Comparison of ENCODE assay signal across 13 cellular contexts in the genomic region with DNA sequence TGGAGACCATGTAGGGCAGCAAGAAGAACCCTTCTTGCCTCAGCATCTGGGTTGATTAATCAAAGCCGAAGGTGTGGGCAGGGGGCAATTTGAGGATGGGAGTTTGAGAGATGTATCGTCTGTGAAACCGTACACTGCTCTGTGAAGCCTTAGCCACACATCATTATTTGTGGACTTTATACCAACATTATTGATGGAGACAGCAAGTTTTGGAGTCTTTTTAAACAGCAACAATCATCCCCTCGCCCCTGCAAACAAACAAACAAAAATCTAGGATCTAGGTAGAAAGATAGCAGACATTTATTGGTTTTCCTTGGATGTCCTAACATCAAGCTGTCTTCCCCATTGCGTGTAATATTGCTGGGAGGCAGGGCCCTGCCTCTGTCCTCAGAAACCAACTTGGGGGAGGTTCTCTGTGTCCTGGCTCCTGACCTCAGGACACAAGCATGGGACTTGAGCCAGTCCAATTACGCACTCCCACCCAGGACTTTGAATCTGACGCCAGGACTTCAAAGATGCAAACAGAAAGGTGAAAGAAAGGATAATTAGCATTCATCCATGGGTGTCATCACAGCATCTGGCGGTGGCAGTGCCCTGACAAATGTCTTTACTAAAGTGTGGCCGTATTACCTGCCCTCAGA.
A peak's percentile ranks its signal among the peaks of the same experiment; 100 is the strongest.
DNase-seq lines count a peak whose midpoint lies in the region; ATAC-seq and TF ChIP-seq lines count a peak whose summit lies in the region.
"Had no signal": no experiment of that assay in that cellular context is flagged by ENCODE, and none has a peak within 500 bp of the region (broad histone marks: within the 10 kb centered on the region; RNA-seq: fewer than 3 reads in every experiment).

No MANE protein-coding gene starts in this region.

- H3K79me2 ChIP-seq in ACC112 (ENCODE audit: control insufficient read depth, insufficient read depth, low read length, unreplicated experiment): no peaks in the 10 kb centered on the region
- H3K79me2 ChIP-seq in KMS-11 (ENCODE audit: insufficient read depth, low read depth): no peaks in the 10 kb centered on the region

- H3K36me3 ChIP-seq in ACC112 (ENCODE audit: insufficient read depth, low read length): no peaks in the 10 kb centered on the region
- H3K36me3 ChIP-seq in KMS-11 (ENCODE audit: insufficient read depth): no peaks in the 10 kb centered on the region
- no peaks in the 10 kb centered on the region for H3K36me3 ChIP-seq in mucosa of descending colon (ENCODE audit: low read depth)
- H3K36me3 ChIP-seq: heart right ventricle had no signal

- intact Hi-C loops in mucosa of descending colon (cut with DNase I, micrococcal nuclease): no loop called here
- intact Hi-C loops in right cardiac atrium (cut with DNase I): no loop called here

- no peak overlapping the region for H3K4me3 ChIP-seq in ACC112 (ENCODE audit: low read depth, low read length)
- no peak overlapping the region for H3K4me3 ChIP-seq in KMS-11 (IDR thresholded peaks at IDR 0.05; ENCODE audit: insufficient read depth, low read depth, low read length)
- no peak overlapping the region for H3K4me3 ChIP-seq in mucosa of descending colon
- no peak overlapping the region for H3K4me3 ChIP-seq in right cardiac atrium (ENCODE audit: low read length)
- H3K4me3 ChIP-seq: heart right ventricle had no signal

- ATAC-seq in mucosa of descending colon (peak; percentile 12), HG03457 (IDR thresholded peaks at IDR 0.05; ENCODE audit: unreplicated experiment) (no peak), right cardiac atrium (no peak)

- no peaks in the 10 kb centered on the region for H4K20me1 ChIP-seq in KMS-11 (ENCODE audit: insufficient read depth)

- H3K9me3 ChIP-seq in mucosa of descending colon (no peaks in the 10 kb centered on the region), right cardiac atrium (ENCODE audit: control insufficient read depth, low read length) (no peaks in the 10 kb centered on the region)

- H3K9me3 Mint-ChIP-seq in brain: peaks cover 7 to 24% (median 18%) of the 10 kb centered on the region in 5 experiments
- H3K9me3 Mint-ChIP-seq: stimulated activated naive CD8-positive, alpha-beta T cell treated with anti-CD3 and anti-CD28 coated beads, Interleukin-15, Interleukin-2, amounts not matched to agents 100 ng/mL and 50 ng/mL, for 24 hours had no signal

- H3K4me3 Mint-ChIP-seq in brain: no peak overlapping the region
- H3K4me3 Mint-ChIP-seq: activated CD4-positive, alpha-beta T cell treated with anti-CD3 and anti-CD28 coated beads, Interleukin-2, amount 10 ng/mL, durations not matched to agents 24 days and 14 days; activated naive CD8-positive, alpha-beta T cell; stimulated activated naive CD8-positive, alpha-beta T cell treated with anti-CD3 and anti-CD28 coated beads, Interleukin-15, Interleukin-2, amounts not matched to agents 100 ng/mL and 50 ng/mL, for 24 hours had no signal

- H3K27me3 ChIP-seq in ACC112 (ENCODE audit: insufficient read depth, low read length): no peaks in the 10 kb centered on the region
- H3K27me3 ChIP-seq in KMS-11 (ENCODE audit: insufficient read depth, low read depth): no peaks in the 10 kb centered on the region
- no peaks in the 10 kb centered on the region for H3K27me3 ChIP-seq in right cardiac atrium (ENCODE audit: control insufficient read depth, insufficient read depth)
- H3K27me3 ChIP-seq: heart right ventricle had no signal

- no peak for DNase-seq in mucosa of descending colon
- DNase-seq in right cardiac atrium: no peak
- no peak for DNase-seq in NCI-H524 (lab: John Stamatoyannopoulos, UW)
- no peak for DNase-seq in DMS79 (lab: John Stamatoyannopoulos, UW)
- DNase-seq: activated CD4-positive, alpha-beta T cell treated with anti-CD3 and anti-CD28 coated beads, Interleukin-2, amount 10 ng/mL, durations not matched to agents 24 days and 14 days; activated T-cell treated with anti-CD3 and anti-CD28 coated beads for 4 hours had no signal

- H3K27ac Mint-ChIP-seq in brain: peak overlapping the region in 3 of 5 experiments; percentile 24 to 89 (median 62)
- H3K27ac Mint-ChIP-seq: activated CD4-positive, alpha-beta T cell treated with anti-CD3 and anti-CD28 coated beads, Interleukin-2, amount 10 ng/mL, durations not matched to agents 24 days and 14 days; activated naive CD8-positive, alpha-beta T cell; stimulated activated naive CD8-positive, alpha-beta T cell treated with anti-CD3 and anti-CD28 coated beads, Interleukin-15, Interleukin-2, amounts not matched to agents 100 ng/mL and 50 ng/mL, for 24 hours had no signal

- H2AFZ ChIP-seq in ACC112 (ENCODE audit: low read length, unreplicated experiment) (no peak overlapping the region), KMS-11 (ENCODE audit: low read depth) (no peak overlapping the region)

- 89% methylated on average over 9 of the region's 9 CpGs for WGBS in right cardiac atrium

- H3K27ac ChIP-seq in ACC112 (ENCODE audit: low read depth, low read length): peak overlapping the region; percentile 65; the same call in 1 of the 2 replicates
- no peak overlapping the region for H3K27ac ChIP-seq in KMS-11
- H3K27ac ChIP-seq in right cardiac atrium (ENCODE audit: low read length): no peak overlapping the region

- peaks cover 7% of the 10 kb centered on the region for H3K27me3 Mint-ChIP-seq in brain
- H3K27me3 Mint-ChIP-seq: activated CD4-positive, alpha-beta T cell treated with anti-CD3 and anti-CD28 coated beads, Interleukin-2, amount 10 ng/mL, durations not matched to agents 24 days and 14 days; activated naive CD8-positive, alpha-beta T cell; stimulated activated naive CD8-positive, alpha-beta T cell treated with anti-CD3 and anti-CD28 coated beads, Interleukin-15, Interleukin-2, amounts not matched to agents 100 ng/mL and 50 ng/mL, for 24 hours had no signal

- H3K36me3 Mint-ChIP-seq in brain: peaks cover 6% of the 10 kb centered on the region

- H3K4me2 ChIP-seq in KMS-11: peak overlapping the region; percentile 54

- TF ChIP-seq CTCF in KMS-11 (conservative IDR thresholded peaks at IDR 0.05; ENCODE audit: low read depth, low read length): no peak
- no peak for TF ChIP-seq CTCF in brain (conservative IDR thresholded peaks at IDR 0.05)
- no peak for TF ChIP-seq CTCF in mucosa of descending colon (IDR thresholded peaks at IDR 0.05)

- peaks cover 50% of the 10 kb centered on the region for H3K4me1 Mint-ChIP-seq in brain

- no peak overlapping the region for H3K9ac ChIP-seq in KMS-11

- peaks cover 47% of the 10 kb centered on the region for H3K4me1 ChIP-seq in ACC112 (ENCODE audit: control insufficient read depth, insufficient read depth, low read length, unreplicated experiment)
- H3K4me1 ChIP-seq in KMS-11 (ENCODE audit: low read depth, poor library complexity, severe bottlenecking): peaks cover 22% of the 10 kb centered on the region
- H3K4me1 ChIP-seq in mucosa of descending colon (ENCODE audit: low read depth): peaks cover 18% of the 10 kb centered on the region
- H3K4me1 ChIP-seq in right cardiac atrium (ENCODE audit: control insufficient read depth, insufficient read depth, low read length): peaks cover 12% of the 10 kb centered on the region
